ENCODE assay signal across 36 cellular contexts in genomic region chr5:134394932-134395331, GRCh38. TPM values are rescaled to one million over a fixed set of nuclear protein-coding genes. Genes with fewer than 3 reads are reported as not detected.
DNase-seq lines count a peak whose midpoint lies in the region; ATAC-seq and TF ChIP-seq lines count a peak whose summit lies in the region.
"Had no signal": no experiment of that assay in that cellular context is flagged by ENCODE, and none has a peak within 500 bp of the region (broad histone marks: within the 10 kb centered on the region; RNA-seq: fewer than 3 reads in every experiment).

No MANE protein-coding gene starts in this region.

- no peak overlapping the region for H2AFZ ChIP-seq in KMS-11 (ENCODE audit: low read depth)

- TF ChIP-seq CTCF in KMS-11 (conservative IDR thresholded peaks at IDR 0.05; ENCODE audit: low read depth, low read length) = no peak

- no peaks in the 10 kb centered on the region for H4K20me1 ChIP-seq in KMS-11 (ENCODE audit: insufficient read depth)

- H3K9ac ChIP-seq in KMS-11 = no peak overlapping the region
- H3K9ac ChIP-seq: BLaER1 had no signal

- peak overlapping the region; percentile 65; the same call in 1 of the 2 replicates for H3K27ac ChIP-seq in KMS-11
- H3K27ac ChIP-seq: BLaER1, HL-60, left ventricle myocardium inferior, Peyer's patch, right lobe of liver, stomach, vagina had no signal

- H3K79me2 ChIP-seq in KMS-11 (ENCODE audit: insufficient read depth, low read depth) = no peaks in the 10 kb centered on the region

- peaks cover 36% of the 10 kb centered on the region for H3K4me1 ChIP-seq in KMS-11 (ENCODE audit: low read depth, poor library complexity, severe bottlenecking)
- H3K4me1 ChIP-seq: BLaER1, Peyer's patch, vagina had no signal

- no peaks in the 10 kb centered on the region for H3K27me3 ChIP-seq in KMS-11 (ENCODE audit: insufficient read depth, low read depth)
- H3K27me3 ChIP-seq: BLaER1, Peyer's patch, right lobe of liver, stomach, vagina had no signal

- peak overlapping the region; percentile 70; the same call in 1 of the 2 replicates for H3K4me2 ChIP-seq in KMS-11
- H3K4me2 ChIP-seq: BLaER1 had no signal

- H3K36me3 ChIP-seq in KMS-11 (ENCODE audit: insufficient read depth) = no peaks in the 10 kb centered on the region; the same call in 1 of the 2 replicates

- no peak for ATAC-seq in HG03159 (IDR thresholded peaks at IDR 0.05; ENCODE audit: unreplicated experiment)
- ATAC-seq: activated CD4-positive, alpha-beta T cell treated with anti-CD3 and anti-CD28 coated beads for 36 hours; activated CD8-positive, alpha-beta T cell treated with anti-CD3 and anti-CD28 coated beads, Interleukin-2, amount 10 ng/mL, durations not matched to agents 7 days and 5 days; right lobe of liver had no signal

- peak; percentile 49 for DNase-seq in ELF-1 (ENCODE audit: low read depth, low spot score)
- DNase-seq in glomerular visceral epithelial cell (ENCODE audit: extremely low spot score) = peak; percentile 24
- peak; percentile 45 for DNase-seq in renal cortical epithelial cell (ENCODE audit: low read depth)
- DNase-seq in CD1c-positive myeloid dendritic cell (ENCODE audit: extremely low spot score) = no peak
- no peak for DNase-seq in stimulated activated naive CD4-positive, alpha-beta T cell (lab: John Stamatoyannopoulos, UW)
- no peak for DNase-seq in SKM-1 (lab: John Stamatoyannopoulos, UW; ENCODE audit: unreplicated experiment)
- DNase-seq: activated CD4-positive, alpha-beta T cell treated with anti-CD3 and anti-CD28 coated beads for 36 hours; activated CD8-positive, alpha-beta T cell treated with anti-CD3 and anti-CD28 coated beads, Interleukin-2, amount 10 ng/mL, durations not matched to agents 7 days and 5 days; activated naive CD8-positive, alpha-beta T cell treated with anti-CD3 and anti-CD28 coated beads for 36 hours; activated T-cell treated with anti-CD3 and anti-CD28 coated beads for 4 hours; anterior cingulate cortex; Caco-2; cortex of kidney; DMS53; effector memory CD4-positive, alpha-beta T cell; GDM1; HCEC 1CT; hypothalamus; Karpas-422; left ventricle myocardium inferior; NCI-H1436; NCI-H2081 treated with DMSO at 0.1 percent for 48 hours; NCI-H345; NCI-H69; Peyer's patch; posterior cingulate gyrus; right lobe of liver; SHP77 treated with DMSO at 0.1 percent for 48 hours; stimulated activated CD8-positive, alpha-beta memory T cell treated with anti-CD3 and anti-CD28 coated beads, Interleukin-4, amount 100 ng/mL, for 48 hours; stomach; SW 1271 had no signal

- no peak overlapping the region for H3K4me3 ChIP-seq in KMS-11 (IDR thresholded peaks at IDR 0.05; ENCODE audit: insufficient read depth, low read depth, low read length)
- H3K4me3 ChIP-seq: BLaER1, left ventricle myocardium inferior, Peyer's patch, right lobe of liver, stomach, vagina had no signal

RNA-seq across cellular contexts. Expression of gene CDKN2AIPNL, which starts 16.7 kb away (rescaled TPM):
- total RNA-seq in renal cortical epithelial cell = 13.1 and 33.2 TPM in 2 replicates

RNA-seq across cellular contexts. Expression of gene UBE2B, which starts 23.6 kb away (rescaled TPM):
- 33.2 and 50.5 TPM in 2 replicates for total RNA-seq in renal cortical epithelial cell

RNA-seq across cellular contexts. Expression of gene CDKL3, which starts 28.0 kb away (rescaled TPM):
- total RNA-seq in renal cortical epithelial cell = 1.4 and 1.9 TPM in 2 replicates
- total RNA-seq: Peyer's patch had no signal

Comparison
In these comparisons a context has a peak if more than half of its experiments do, and no peak if none do; other contexts are left out.
1. DNase-seq: peak in ELF-1 (single experiment), glomerular visceral epithelial cell (single experiment) and renal cortical epithelial cell (single experiment); none in CD1c-positive myeloid dendritic cell (single experiment), stimulated activated naive CD4-positive, alpha-beta T cell (0 of 6) and SKM-1 (single experiment).